In genomic region chr11:68825603-68826002, GRCh38 we compare ENCODE assay signal across 8 cellular contexts. TPM values are rescaled to one million over a fixed set of nuclear protein-coding genes. Genes with fewer than 3 reads are reported as not detected.
A peak's percentile ranks its signal among the peaks of the same experiment; 100 is the strongest.
DNase-seq lines count a peak whose midpoint lies in the region; ATAC-seq, FAIRE-seq and TF ChIP-seq lines count a peak whose summit lies in the region.

No MANE protein-coding gene starts in this region.

- no TSS peak for BruUV-seq in K562 (replicated peaks; lab: Mats Ljungman, UMichigan)

- ATAC-seq in GM21447 (IDR thresholded peaks at IDR 0.05; ENCODE audit: unreplicated experiment): peak; percentile 49
- peak; percentile 88 for ATAC-seq in K562
- no peak for ATAC-seq in GM18870 (IDR thresholded peaks at IDR 0.05; ENCODE audit: unreplicated experiment)

- peak overlapping the region in 1 of 2 experiments; percentile 78; a peak in 2 of 4 replicates for H3K9ac ChIP-seq in K562 (ENCODE audit: insufficient read depth in 1 of 2, low read depth in 2 of 2, low read length in 2 of 2)

- no peak overlapping the region for H3K4me3 ChIP-seq in K562

- H3K4me1 ChIP-seq in K562 (replicated peaks in 1 of 2; ENCODE audit: control insufficient read depth in 2 of 2, insufficient read depth in 2 of 2, low read length in 2 of 2): peaks cover 0 to 19% of the 10 kb centered on the region in 2 experiments; a peak in 2 of 5 replicates

- CTCF ChIA-PET in K562 (lab: Yijun Ruan, JAX; ENCODE audit: low intra/inter-chr PET ratio): interaction anchor here (1.2 kb wide), 1 partner anchor 263 kb away, joined by 6 read pairs; no protein-coding TSS in a partner anchor

- no peaks in the 10 kb centered on the region for H3K27me3 ChIP-seq in K562 (ENCODE audit: control insufficient read depth in 2 of 2, insufficient read depth in 2 of 2, low read length in 2 of 2)

- POLR2A ChIA-PET in K562 (lab: Yijun Ruan, JAX): no interaction called here

- DNase-seq in RPMI8226 (peak; percentile 93), K562 (ENCODE audit: extremely low read depth in 1 of 4, low spot score in 3 of 4) (peak in 2 of 4 experiments; percentile 37 to 47), head of caudate nucleus (no peak), pons (ENCODE audit: low spot score) (no peak), NCI-H2227 treated with DMSO at 0.1 percent for 48 hours (lab: John Stamatoyannopoulos, UW) (no peak)
- peak; percentile 49 for DNase-seq in stimulated activated CD4-positive, alpha-beta T cell treated with anti-CD3 and anti-CD28 coated beads, Interleukin-2, amount 100 ng/mL, for 4 hours (ENCODE audit: low read depth)

- H2AFZ ChIP-seq in K562 (ENCODE audit: low read depth, low read length): no peak overlapping the region; the same call in 1 of the 2 replicates

- TF ChIP-seq RAD21 in K562 (CRISPR knock-in tag; conservative IDR thresholded peaks at IDR 0.05 in 1 of 2, IDR thresholded peaks at IDR 0.05 in 1 of 2): peak; percentile 15 to 60; a peak in 2 of 4 replicates

- peak; percentile 43 to 54 (median 44); a peak in 4 of 6 replicates for TF ChIP-seq CTCF in K562 (IDR thresholded peaks at IDR 0.05 in 2 of 3, conservative IDR thresholded peaks at IDR 0.05 in 1 of 3; ENCODE audit: insufficient read depth in 2 of 3, low read depth in 1 of 3, low read length in 3 of 3)

- TF ChIP-seq EP300 in K562 (IDR thresholded peaks at IDR 0.05; ENCODE audit: low read length): no peak

- no peaks in the 10 kb centered on the region for H3K36me3 ChIP-seq in K562 (ENCODE audit: control insufficient read depth, insufficient read depth, low read length)

- H3K27ac ChIP-seq in K562 (ENCODE audit: extremely low read depth, low read depth, low read length): no peak overlapping the region

- TF ChIP-seq POLR2A in K562 (conservative IDR thresholded peaks at IDR 0.05): no peak

- H3K4me2 ChIP-seq in K562 (ENCODE audit: insufficient read depth, low read length): no peak overlapping the region

- H3K9me1 ChIP-seq in K562 (ENCODE audit: control insufficient read depth, insufficient read depth, low read length): peaks cover 3% of the 10 kb centered on the region

- H4K20me1 ChIP-seq in K562 (replicated peaks; ENCODE audit: control insufficient read depth, insufficient read depth, low read length): no peaks in the 10 kb centered on the region

- WGBS in K562 (ENCODE audit: insufficient coverage, low coverage, missing lambda C conversion rate): 67% methylated on average over 7 of the region's 7 CpGs

- no peaks in the 10 kb centered on the region for H3K79me2 ChIP-seq in K562 (ENCODE audit: control insufficient read depth, insufficient read depth, low read length)

- intact Hi-C loops in K562 (cut with micrococcal nuclease) (no loop called here), head of caudate nucleus (cut with DNase I) (no loop called here)

- no peaks in the 10 kb centered on the region for H3K9me3 ChIP-seq in K562 (replicated peaks; ENCODE audit: control insufficient read depth, insufficient read depth, low read depth, low read length)

- no peak for FAIRE-seq in K562 (lab: Jason Lieb, UNC)

- in situ Hi-C loops in K562 (cut with MboI): loop anchor here (25.0 kb wide), 1 partner anchor 837 kb away; no protein-coding TSS in a partner anchor

TF ChIP-seq in K562, 482 proteins besides CTCF, POLR2A, EP300 and RAD21:
- TF ChIP-seq BHLHE40 (IDR thresholded peaks at IDR 0.05; ENCODE audit: low read length) (no peak), GABPB1 (CRISPR knock-in tag; IDR thresholded peaks at IDR 0.05) (peak; percentile 51; the same call in 1 of the 2 replicates), THAP12 (CRISPR knock-in tag; IDR thresholded peaks at IDR 0.05) (no peak), SMC3 (conservative IDR thresholded peaks at IDR 0.05; ENCODE audit: insufficient read depth, low read depth, low read length) (0 out of 2 replicates have a peak, but pooled peaks have one; percentile 27), MAFK (IDR thresholded peaks at IDR 0.05; ENCODE audit: low read length) (no peak), ZFX (CRISPR knock-in tag; IDR thresholded peaks at IDR 0.05) (no peak), RBM14 (IDR thresholded peaks at IDR 0.05; ENCODE audit: borderline replicate concordance, insufficient read depth, low read depth, low read length) (no peak), TFAP4 (CRISPR knock-in tag; IDR thresholded peaks at IDR 0.05; ENCODE audit: borderline replicate concordance) (peak; percentile 66; the same call in 1 of the 2 replicates), JUND (IDR thresholded peaks at IDR 0.05; ENCODE audit: borderline replicate concordance, low read depth, low read length) (peak; percentile 26; the same call in 1 of the 2 replicates), JUND (tag; IDR thresholded peaks at IDR 0.05; ENCODE audit: borderline replicate concordance, low read depth, low read length) (no peak)
TF ChIP-seq in K562: peak in this region for 4.

RNA-seq across cellular contexts. Expression of gene CPT1A, which starts 16.1 kb away (rescaled TPM):
- 27.6 and 42.4 TPM in 2 replicates for total RNA-seq in K562 (2011; cell fraction: chromatin; rRNA removed; ENCODE audit: low replicate concordance)
- total RNA-seq in K562 (2011; cell fraction: nucleolus; rRNA removed): 32.0 and 35.1 TPM in 2 replicates
- total RNA-seq in K562 (2011; cell fraction: nucleoplasm; rRNA removed): 40.3 and 44.9 TPM in 2 replicates
- total RNA-seq in K562 (2014; rRNA removed) (12.1 and 12.3 TPM in 2 replicates), K562 (2014; rRNA removed; fragmentation: Illumina TruSeq; extraction: Trizol) (12.3 and 13.0 TPM in 2 replicates), K562 (2015; rRNA removed; fragmentation: Illumina TruSeq; extraction: Trizol) (15.7 and 16.1 TPM in 2 replicates), K562 (2021) (29.1 and 30.9 TPM in 2 replicates)
- polyA plus RNA-seq in K562 (2011; rRNA removed) (3.6 and 4.8 TPM in 2 replicates), K562 (2014; fragmentation: Illumina TruSeq; extraction: Trizol) (17.9 and 19.0 TPM in 2 replicates), K562 (2014; fragmentation: Nextera tagmentation; extraction: Ambion mirVana) (1 to 10 TPM; 2.6 to 3.0 TPM), K562 (2014; rRNA removed) (9.6 and 10.6 TPM in 2 replicates)
- 4.1 and 5.2 TPM in 2 replicates for polyA plus RNA-seq in K562 (2011; cell fraction: cytosol; rRNA removed)
- polyA plus RNA-seq in K562 (2011; cell fraction: nucleus; rRNA removed): 7.6 and 13.2 TPM in 2 replicates
- 16.6 and 17.9 TPM in 2 replicates for polyA plus RNA-seq in K562 (2012)
- polyA minus RNA-seq in K562 (2011; rRNA and poly(A)+ RNA removed): 8.5 and 13.9 TPM in 2 replicates
- 16.5 and 22.4 TPM in 2 replicates for polyA minus RNA-seq in K562 (2011; cell fraction: cytosol; rRNA and poly(A)+ RNA removed)
- 4.4 and 5.4 TPM in 2 replicates for polyA minus RNA-seq in K562 (2011; cell fraction: nucleus; rRNA and poly(A)+ RNA removed)

Comparison
In these comparisons a context has a peak if more than half of its experiments do, and no peak if none do; other contexts are left out.
1. DNase-seq: peak in RPMI8226 (single experiment) and stimulated activated CD4-positive, alpha-beta T cell treated with anti-CD3 and anti-CD28 coated beads, Interleukin-2, amount 100 ng/mL, for 4 hours (single experiment); none in head of caudate nucleus (0 of 42), pons (single experiment) and NCI-H2227 treated with DMSO at 0.1 percent for 48 hours (single experiment).